8 cellular contexts compared by ENCODE assay signal in the genomic region with DNA sequence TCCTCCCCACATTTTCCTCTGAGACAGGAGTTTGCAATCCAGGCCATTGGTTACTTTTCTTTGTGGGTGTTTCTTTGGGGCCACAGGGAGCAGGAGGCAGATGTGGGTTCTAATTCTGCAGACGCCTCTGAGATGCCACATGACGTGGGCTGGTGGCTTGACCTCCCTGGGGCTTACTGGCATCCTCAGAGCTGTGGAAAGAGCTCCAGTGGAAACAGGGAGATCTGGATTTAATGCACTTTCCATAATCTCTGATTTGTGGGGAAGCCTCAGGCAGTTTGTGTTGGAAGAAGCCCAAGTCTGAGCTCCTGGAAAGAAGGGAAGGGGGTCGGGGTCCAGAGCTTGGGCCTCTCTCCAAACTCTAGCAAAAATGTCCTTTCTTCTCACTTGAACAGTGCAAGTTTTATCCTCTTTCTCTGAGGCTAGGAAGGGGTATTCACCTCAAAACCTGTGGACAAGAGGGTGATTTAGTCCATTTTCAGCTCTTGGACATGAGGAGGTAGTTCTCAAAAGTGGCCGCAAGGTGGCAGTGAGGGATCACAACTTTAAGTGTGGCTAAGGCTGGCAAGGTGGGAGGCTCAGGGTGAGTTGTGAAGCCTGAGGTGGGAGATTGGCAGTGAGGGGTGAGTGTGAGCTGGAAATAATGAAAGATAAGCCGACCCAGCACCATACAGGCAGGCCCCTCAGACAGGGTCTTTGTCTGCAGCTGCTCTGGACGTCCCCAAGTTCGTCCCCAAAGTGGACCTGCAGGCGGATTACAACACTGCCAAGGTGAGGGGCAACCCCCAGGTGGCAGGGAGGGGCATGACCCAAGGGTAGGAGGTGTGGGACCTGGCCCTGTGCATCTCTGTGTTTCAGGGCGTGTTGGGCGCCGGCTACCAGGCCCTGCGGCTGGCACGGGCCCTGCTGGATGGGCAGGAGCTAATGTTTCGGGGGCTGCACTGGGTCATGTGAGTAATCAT. TPM values are rescaled to one million over a fixed set of nuclear protein-coding genes. Genes with fewer than 3 reads are reported as not detected.
A peak's percentile ranks its signal among the peaks of the same experiment; 100 is the strongest.
DNase-seq lines count a peak whose midpoint lies in the region; ATAC-seq, FAIRE-seq and TF ChIP-seq lines count a peak whose summit lies in the region.

No MANE protein-coding gene starts in this region.

- CTCF ChIA-PET in Caco-2 (lab: Charles Lee), result interaction anchor here (0.6 to 1.6 kb wide), 14 partner anchors 9 to 1220 kb away, joined by 3 to 28 read pairs (median 3); partner anchors contain the start of genes EIF2D and IKBKE
- CTCF ChIA-PET in activated CD8-positive, alpha-beta memory T cell treated with anti-CD3 and anti-CD28 coated beads, Interleukin-2, amount 10 ng/mL, durations not matched to agents 7 days and 5 days (lab: Charles Lee), result interaction anchor here (0.7 to 5.7 kb wide), 44 partner anchors 9 to 233 kb away, joined by 3 to 60 read pairs (median 5); partner anchors contain the start of genes DYRK3, EIF2D, IKBKE and RASSF5

- POLR2A ChIA-PET in Caco-2 (lab: Charles Lee), result no interaction called here

- H3K27ac Mint-ChIP-seq in Caco-2 (ENCODE audit: unreplicated experiment), result no peak overlapping the region
- H3K27ac Mint-ChIP-seq in activated CD8-positive, alpha-beta memory T cell treated with anti-CD3 and anti-CD28 coated beads, Interleukin-2, amount 10 ng/mL, durations not matched to agents 7 days and 5 days, result peak overlapping the region; percentile 61
- H3K27ac Mint-ChIP-seq in stimulated activated naive CD8-positive, alpha-beta T cell treated with anti-CD3 and anti-CD28 coated beads, Interleukin-15, Interleukin-2, amounts not matched to agents 100 ng/mL and 50 ng/mL, for 24 hours, result peak overlapping the region; percentile 23

- H3K4me3 ChIP-seq in Caco-2 (ENCODE audit: low read depth, low read length) (no peak overlapping the region), NT2/D1 (ENCODE audit: insufficient read length, low read depth) (no peak overlapping the region)

- peak overlapping the region; percentile 14 for H3K9ac ChIP-seq in NT2/D1 (ENCODE audit: insufficient read length, low read depth)

- H3K9me3 ChIP-seq in Caco-2 (no peaks in the 10 kb centered on the region), NT2/D1 (ENCODE audit: insufficient read depth, low read length) (no peaks in the 10 kb centered on the region; the same call in 1 of the 2 replicates)

- peak; percentile 72 for ATAC-seq in activated CD8-positive, alpha-beta memory T cell treated with anti-CD3 and anti-CD28 coated beads, Interleukin-2, amount 10 ng/mL, durations not matched to agents 7 days and 5 days
- no peak for ATAC-seq in HG03039 (IDR thresholded peaks at IDR 0.05; ENCODE audit: unreplicated experiment)

- H3K27me3 ChIP-seq in Caco-2 (replicated peaks; ENCODE audit: control insufficient read depth, insufficient read depth, low read length), result no peaks in the 10 kb centered on the region
- no peaks in the 10 kb centered on the region for H3K27me3 ChIP-seq in NT2/D1 (ENCODE audit: insufficient read depth, insufficient read length)

- H3K36me3 ChIP-seq in Caco-2 (ENCODE audit: control insufficient read depth, insufficient read depth, low read length) (no peaks in the 10 kb centered on the region; the same call in 1 of the 2 replicates), NT2/D1 (ENCODE audit: insufficient read depth, insufficient read length, low read length) (peaks cover 77% of the 10 kb centered on the region)

- no TSS peak for BruUV-seq in Caco-2 (replicated peaks; lab: Mats Ljungman, UMichigan)

- H3K9me3 Mint-ChIP-seq in Caco-2 (ENCODE audit: unreplicated experiment), result no peaks in the 10 kb centered on the region
- H3K9me3 Mint-ChIP-seq in activated CD8-positive, alpha-beta memory T cell treated with anti-CD3 and anti-CD28 coated beads, Interleukin-2, amount 10 ng/mL, durations not matched to agents 7 days and 5 days (ENCODE audit: low read depth), result no peaks in the 10 kb centered on the region
- H3K9me3 Mint-ChIP-seq in stimulated activated naive CD8-positive, alpha-beta T cell treated with anti-CD3 and anti-CD28 coated beads, Interleukin-15, Interleukin-2, amounts not matched to agents 100 ng/mL and 50 ng/mL, for 24 hours, result no peaks in the 10 kb centered on the region

- no peak overlapping the region for H3K4me3 Mint-ChIP-seq in Caco-2 (ENCODE audit: unreplicated experiment)
- H3K4me3 Mint-ChIP-seq in activated CD8-positive, alpha-beta memory T cell treated with anti-CD3 and anti-CD28 coated beads, Interleukin-2, amount 10 ng/mL, durations not matched to agents 7 days and 5 days, result no peak overlapping the region
- H3K4me3 Mint-ChIP-seq in stimulated activated naive CD8-positive, alpha-beta T cell treated with anti-CD3 and anti-CD28 coated beads, Interleukin-15, Interleukin-2, amounts not matched to agents 100 ng/mL and 50 ng/mL, for 24 hours, result no peak overlapping the region

- H3K4me1 ChIP-seq in Caco-2 (no peaks in the 10 kb centered on the region), NT2/D1 (ENCODE audit: insufficient read depth, insufficient read length) (peaks cover 10% of the 10 kb centered on the region)

- H3K4me1 Mint-ChIP-seq in Caco-2 (ENCODE audit: low read depth, unreplicated experiment), result no peaks in the 10 kb centered on the region
- H3K4me1 Mint-ChIP-seq in activated CD8-positive, alpha-beta memory T cell treated with anti-CD3 and anti-CD28 coated beads, Interleukin-2, amount 10 ng/mL, durations not matched to agents 7 days and 5 days, result peaks cover 17% of the 10 kb centered on the region
- peaks cover 40% of the 10 kb centered on the region for H3K4me1 Mint-ChIP-seq in stimulated activated naive CD8-positive, alpha-beta T cell treated with anti-CD3 and anti-CD28 coated beads, Interleukin-15, Interleukin-2, amounts not matched to agents 100 ng/mL and 50 ng/mL, for 24 hours (ENCODE audit: low read depth)

- FAIRE-seq in endometrium (lab: Jason Lieb, UNC), result peak; percentile 4

- peaks cover 4% of the 10 kb centered on the region for H3K36me3 Mint-ChIP-seq in Caco-2 (ENCODE audit: insufficient read depth, unreplicated experiment)
- peaks cover 48% of the 10 kb centered on the region for H3K36me3 Mint-ChIP-seq in activated CD8-positive, alpha-beta memory T cell treated with anti-CD3 and anti-CD28 coated beads, Interleukin-2, amount 10 ng/mL, durations not matched to agents 7 days and 5 days
- peaks cover 47% of the 10 kb centered on the region for H3K36me3 Mint-ChIP-seq in stimulated activated naive CD8-positive, alpha-beta T cell treated with anti-CD3 and anti-CD28 coated beads, Interleukin-15, Interleukin-2, amounts not matched to agents 100 ng/mL and 50 ng/mL, for 24 hours (ENCODE audit: low read depth)

- intact Hi-C loops in Caco-2 (cut with micrococcal nuclease; ENCODE audit: unreplicated experiment), result loop anchor here (1.0 kb wide), 1 partner anchor 104 kb away; no protein-coding TSS in a partner anchor

- no peaks in the 10 kb centered on the region for H3K27me3 Mint-ChIP-seq in Caco-2 (ENCODE audit: insufficient read depth, unreplicated experiment)
- no peaks in the 10 kb centered on the region for H3K27me3 Mint-ChIP-seq in activated CD8-positive, alpha-beta memory T cell treated with anti-CD3 and anti-CD28 coated beads, Interleukin-2, amount 10 ng/mL, durations not matched to agents 7 days and 5 days
- H3K27me3 Mint-ChIP-seq in stimulated activated naive CD8-positive, alpha-beta T cell treated with anti-CD3 and anti-CD28 coated beads, Interleukin-15, Interleukin-2, amounts not matched to agents 100 ng/mL and 50 ng/mL, for 24 hours, result no peaks in the 10 kb centered on the region

- TF ChIP-seq CTCF in Caco-2 (IDR thresholded peaks at IDR 0.05; ENCODE audit: insufficient read depth in 1 of 2, low read depth in 1 of 2, low read length in 1 of 2, severe bottlenecking in 1 of 2, unreplicated experiment in 1 of 2), result peak; percentile 83 to 85

- DNase-seq in Caco-2 (peak; percentile 65 to 68), HT-29 (ENCODE audit: low spot score) (peak; percentile 74), NT2/D1 (ENCODE audit: low read depth, low spot score) (peak; percentile 85), mucosa of gallbladder (ENCODE audit: low spot score) (peak; percentile 79)
- DNase-seq in activated CD8-positive, alpha-beta memory T cell treated with anti-CD3 and anti-CD28 coated beads, Interleukin-2, amount 10 ng/mL, durations not matched to agents 7 days and 5 days, result peak; percentile 80

RNA-seq across cellular contexts. Expression of gene IKBKE, which starts 9.2 kb away (rescaled TPM):
- total RNA-seq in Caco-2 (2022) (9.0 and 12.7 TPM in 2 replicates), mucosa of gallbladder (11.7 TPM)
- total RNA-seq in HT-29 (2014; rRNA removed; shearing (Covaris generic)), result 11.7 and 12.0 TPM in 2 replicates
- 10 to 100 TPM; 64.8 to 72.7 TPM for total RNA-seq in activated CD8-positive, alpha-beta memory T cell treated with anti-CD3 and anti-CD28 coated beads, Interleukin-2, amount 10 ng/mL, durations not matched to agents 7 days and 5 days

RNA-seq across cellular contexts. Expression of gene RASSF5, which starts 27.9 kb away (rescaled TPM):
- total RNA-seq in Caco-2 (2022) (0.86 and 1.3 TPM in 2 replicates), mucosa of gallbladder (49.5 TPM)
- 7.9 and 8.8 TPM in 2 replicates for total RNA-seq in HT-29 (2014; rRNA removed; shearing (Covaris generic))
- total RNA-seq in activated CD8-positive, alpha-beta memory T cell treated with anti-CD3 and anti-CD28 coated beads, Interleukin-2, amount 10 ng/mL, durations not matched to agents 7 days and 5 days, result 100 to 1,000 TPM; 184 to 216 TPM
